ENCODE assay signal across 1 cellular context in the genomic region with DNA sequence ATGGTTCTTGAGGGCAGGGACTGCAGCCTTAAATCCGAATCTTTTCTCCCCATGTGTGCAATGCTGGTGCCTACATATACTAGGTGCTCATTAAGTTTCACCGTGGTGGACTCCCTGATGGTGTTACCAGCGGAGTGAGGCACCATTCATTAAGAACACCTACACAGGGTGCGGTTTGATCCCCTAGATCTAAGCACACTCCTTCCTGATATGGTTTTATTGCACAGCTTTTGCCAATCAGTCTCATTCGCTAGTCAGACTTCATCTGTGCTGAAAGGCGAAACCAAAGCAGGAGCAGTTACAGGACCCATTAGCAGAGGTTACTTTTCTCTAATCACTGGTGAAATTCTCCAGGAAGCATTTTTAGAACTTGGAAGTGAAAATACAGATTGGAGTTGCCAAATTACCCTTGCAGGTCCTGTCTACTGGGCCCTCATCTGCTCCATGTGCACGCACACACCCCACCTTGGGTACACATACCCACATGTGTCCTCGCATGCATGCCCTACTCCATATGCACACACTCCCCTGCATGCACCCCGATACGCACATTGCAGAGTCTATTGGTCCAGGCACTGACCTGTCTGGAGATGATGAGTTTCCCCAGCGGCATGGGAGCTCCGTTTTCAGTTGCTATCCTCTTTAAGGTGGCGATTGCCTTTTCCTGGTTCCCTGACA.
TF ChIP-seq lines count a peak whose summit lies in the region.

No MANE protein-coding gene starts in this region.

TF ChIP-seq in WTC11, 78 proteins besides CTCF, POLR2A, EP300 and RAD21 (continued from another document):
- TF ChIP-seq STAT6 (CRISPR knock-in tag; conservative IDR thresholded peaks at IDR 0.05; ENCODE audit: low read depth) (no peak), AR (CRISPR knock-in tag; IDR thresholded peaks at IDR 0.05) (no peak), ZNF263 (CRISPR knock-in tag; IDR thresholded peaks at IDR 0.05; ENCODE audit: low read depth) (no peak), ZMAT4 (CRISPR knock-in tag; IDR thresholded peaks at IDR 0.05) (no peak), IRF2 (CRISPR knock-in tag; IDR thresholded peaks at IDR 0.05; ENCODE audit: borderline replicate concordance, low read depth) (no peak), CREB1 (CRISPR knock-in tag; IDR thresholded peaks at IDR 0.05) (no peak), MXD4 (CRISPR knock-in tag; IDR thresholded peaks at IDR 0.05; ENCODE audit: borderline replicate concordance) (no peak), FOXP1 (CRISPR knock-in tag; IDR thresholded peaks at IDR 0.05; ENCODE audit: borderline replicate concordance) (no peak), SMAD4 (CRISPR knock-in tag; IDR thresholded peaks at IDR 0.05) (no peak), CBFB (CRISPR knock-in tag; IDR thresholded peaks at IDR 0.05; ENCODE audit: low read depth) (no peak), ERG (CRISPR knock-in tag; IDR thresholded peaks at IDR 0.05) (no peak), NR1H2 (CRISPR knock-in tag; IDR thresholded peaks at IDR 0.05) (no peak), FOXJ3 (CRISPR knock-in tag; IDR thresholded peaks at IDR 0.05; ENCODE audit: borderline replicate concordance) (no peak), ZBTB43 (CRISPR knock-in tag; IDR thresholded peaks at IDR 0.05) (no peak), NFATC4 (CRISPR knock-in tag; IDR thresholded peaks at IDR 0.05) (no peak), ZNF317 (CRISPR knock-in tag; IDR thresholded peaks at IDR 0.05; ENCODE audit: borderline replicate concordance, low read depth) (no peak)
